In the genomic region with DNA sequence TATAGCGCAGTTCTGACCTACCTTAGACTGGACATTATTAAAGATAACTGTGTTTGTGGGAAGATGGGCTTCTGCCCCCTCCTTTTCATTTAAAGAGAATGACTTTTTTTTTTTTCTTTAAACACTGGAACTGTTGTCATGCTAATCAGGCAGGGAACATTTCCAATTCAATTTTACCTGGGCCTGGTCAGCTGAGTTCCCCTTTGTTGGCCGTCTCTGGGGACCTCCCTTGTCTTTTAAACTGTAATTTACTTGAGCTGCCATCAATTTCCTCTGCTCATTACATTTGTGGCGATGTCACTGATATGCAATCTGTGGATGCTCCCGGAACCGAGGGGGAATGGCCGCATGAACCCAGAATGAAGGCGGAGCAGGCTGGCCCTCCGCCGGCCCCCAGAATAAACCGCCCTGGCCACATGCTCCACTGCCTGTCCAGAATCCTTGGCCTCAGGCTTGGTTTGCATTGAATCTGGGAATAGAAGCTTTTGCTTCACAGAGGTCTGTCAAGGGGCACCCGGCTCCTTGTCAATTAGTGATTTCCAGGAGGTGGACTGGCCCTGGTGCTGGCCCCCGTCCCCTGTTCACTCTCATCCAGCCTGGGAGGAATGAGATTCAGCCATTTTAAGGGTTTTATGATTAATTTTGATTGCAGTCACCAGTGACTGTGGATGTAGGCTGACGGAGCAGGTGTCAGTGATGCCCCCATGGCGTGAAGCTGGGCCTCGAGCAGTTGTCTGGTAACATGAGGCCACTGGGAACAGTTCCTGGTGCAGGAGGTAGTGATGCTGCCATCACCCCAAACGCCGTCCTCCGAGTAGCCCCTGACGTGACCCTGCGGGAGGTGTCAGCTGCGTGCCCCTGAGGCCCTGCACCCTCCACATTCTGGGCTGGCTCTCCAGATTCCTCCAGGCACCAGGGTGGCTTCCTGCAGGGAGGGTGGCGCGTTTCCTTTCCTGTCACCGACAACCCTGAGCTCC, we compare ENCODE assay signal across 30 cellular contexts.
DNase-seq lines count a peak whose midpoint lies in the region; ATAC-seq and TF ChIP-seq lines count a peak whose summit lies in the region.
"Had no signal": no experiment of that assay in that cellular context is flagged by ENCODE, and none has a peak within 500 bp of the region (broad histone marks: within the 10 kb centered on the region; RNA-seq: fewer than 3 reads in every experiment).

No MANE protein-coding gene starts in this region.

- H3K4me3 ChIP-seq in coronary artery: no peak overlapping the region
- H3K4me3 ChIP-seq: GM23248, PC-9, psoas muscle had no signal

- ATAC-seq in GM21576 (IDR thresholded peaks at IDR 0.05; ENCODE audit: unreplicated experiment) (no peak), HG03097 (IDR thresholded peaks at IDR 0.05; ENCODE audit: low FRiP score, unreplicated experiment) (no peak)
- ATAC-seq: activated naive CD8-positive, alpha-beta T cell treated with anti-CD3 and anti-CD28 coated beads, Interleukin-2, amount 50 U/mL, for 24 hours; esophagus mucosa; psoas muscle; Right ventricle myocardium inferior; SK-N-SH treated with all-trans-retinoic acid at 6 μM for 48 hours had no signal

- DNase-seq in NCI-H2227 (lab: John Stamatoyannopoulos, UW; ENCODE audit: unreplicated experiment) (peak; percentile 16), NCI-H2227 treated with DMSO at 0.1 percent for 48 hours (lab: John Stamatoyannopoulos, UW) (no peak), NCI-H748 (lab: John Stamatoyannopoulos, UW; ENCODE audit: unreplicated experiment) (peak; percentile 77), left kidney (ENCODE audit: low read depth, low spot score) (peak; percentile 53), SW480 (ENCODE audit: low spot score) (no peak), coronary artery (ENCODE audit: low spot score) (no peak)
- DNase-seq: activated CD4-positive, alpha-beta memory T cell treated with anti-CD3 and anti-CD28 coated beads for 36 hours; activated CD4-positive, alpha-beta T cell treated with anti-CD3 and anti-CD28 coated beads for 1 hour; activated CD8-positive, alpha-beta memory T cell treated with anti-CD3 and anti-CD28 coated beads, Interleukin-2, amount 50 U/mL, for 4 hours; activated naive CD4-positive, alpha-beta T cell; activated naive CD8-positive, alpha-beta T cell treated with anti-CD3 and anti-CD28 coated beads, Interleukin-2, amount 50 U/mL, for 24 hours; Calu3; DMS79 treated with DMSO at 0.1 percent for 48 hours; GF-D8; glutamatergic neuron; GM23248; midbrain; naive B cell; NCI-H2029; NCI-H510A; NK-92 treated with Interleukin-12 subunit alpha and Interleukin-12 subunit beta, amount 100 ng/mL, for 24 hours; occipital lobe; PC-9; psoas muscle; stimulated activated CD4-positive, alpha-beta T cell treated with anti-CD3 and anti-CD28 coated beads, Interleukin-15, amount 100 ng/mL, for 24 hours had no signal

- no peak overlapping the region for H3K27ac ChIP-seq in coronary artery
- H3K27ac ChIP-seq: GM23248, PC-9, psoas muscle had no signal

- TF ChIP-seq CTCF in coronary artery (IDR thresholded peaks at IDR 0.05): no peak

Comparison
In these comparisons a context has a peak if more than half of its experiments do, and no peak if none do; other contexts are left out.
1. DNase-seq: peak in NCI-H2227 (single experiment), NCI-H748 (single experiment) and left kidney (single experiment); none in NCI-H2227 treated with DMSO at 0.1 percent for 48 hours (single experiment), SW480 (single experiment) and coronary artery (single experiment).